13 cellular contexts compared by ENCODE assay signal in genomic region chr18:59874166-59874565, GRCh38. TPM values are rescaled to one million over a fixed set of nuclear protein-coding genes. Genes with fewer than 3 reads are reported as not detected.
DNase-seq lines count a peak whose midpoint lies in the region; ATAC-seq, FAIRE-seq and TF ChIP-seq lines count a peak whose summit lies in the region.
"Had no signal": no experiment of that assay in that cellular context is flagged by ENCODE, and none has a peak within 500 bp of the region (broad histone marks: within the 10 kb centered on the region; RNA-seq: fewer than 3 reads in every experiment).

No MANE protein-coding gene starts in this region.

- in situ Hi-C loops in GM23248 (cut with MboI) = no loop called here

- H2AFZ ChIP-seq in GM23248 = peak overlapping the region; percentile 76
- H2AFZ ChIP-seq in smooth muscle cell (ENCODE audit: low read depth) = no peak overlapping the region
- H2AFZ ChIP-seq: parathyroid adenoma had no signal

- H3F3A ChIP-seq in GM23248 (ENCODE audit: insufficient read depth) (0 out of 2 replicates have a peak, but pooled peaks cover 8% of the 10 kb centered on the region), smooth muscle cell (ENCODE audit: low read depth) (no peaks in the 10 kb centered on the region)

- H3K27me3 ChIP-seq in GM23248 (replicated peaks; ENCODE audit: insufficient read depth) = no peaks in the 10 kb centered on the region
- H3K27me3 ChIP-seq in smooth muscle cell (ENCODE audit: low read depth) = no peaks in the 10 kb centered on the region
- H3K27me3 ChIP-seq: uterus had no signal

- no peaks in the 10 kb centered on the region for H3K79me2 ChIP-seq in GM23248 (ENCODE audit: insufficient read depth)
- H3K79me2 ChIP-seq in smooth muscle cell (ENCODE audit: low read depth) = no peaks in the 10 kb centered on the region
- H3K79me2 ChIP-seq: parathyroid adenoma had no signal

- peak; percentile 86 for FAIRE-seq in RCC 7860 (lab: Jason Lieb, UNC)

- H3K4me3 ChIP-seq in GM23248 (peak overlapping the region; percentile 43), epithelial cell of esophagus (ENCODE audit: low read length) (no peak overlapping the region), smooth muscle cell (peak overlapping the region; percentile 22)
- H3K4me3 ChIP-seq: SK-N-MC, uterus had no signal

- WGBS in GM23248 (ENCODE audit: low coverage in 1 of 2, low lambda C conversion rate in 2 of 2, missing lambda C conversion rate in 2 of 2), 2 experiments = 12 to 13% methylated on average over 7 of the region's 7 CpGs
- WGBS in smooth muscle cell (ENCODE audit: low lambda C conversion rate) = 16% methylated on average over 7 of the region's 7 CpGs

- H3K4me1 ChIP-seq in GM23248 (ENCODE audit: insufficient read depth) (peaks cover 15% of the 10 kb centered on the region), smooth muscle cell (ENCODE audit: low read depth) (peaks cover 13% of the 10 kb centered on the region)
- H3K4me1 ChIP-seq: uterus had no signal

- TF ChIP-seq CTCF in epithelial cell of esophagus (IDR thresholded peaks at IDR 0.05; ENCODE audit: insufficient read depth, low read depth, low read length, missing control alignments) (no peak), smooth muscle cell (IDR thresholded peaks at IDR 0.05; ENCODE audit: borderline replicate concordance, insufficient read depth, poor library complexity, severe bottlenecking) (no peak)

- H3K9ac ChIP-seq in GM23248 (0 out of 2 replicates have a peak overlapping the region, but pooled peaks have one; percentile 12), smooth muscle cell (ENCODE audit: low read depth) (peak overlapping the region; percentile 60)
- H3K9ac ChIP-seq: parathyroid adenoma had no signal

- no peaks in the 10 kb centered on the region for H3K9me2 ChIP-seq in GM23248 (ENCODE audit: insufficient read depth)

- H3K4me2 ChIP-seq in GM23248 (ENCODE audit: unreplicated experiment) = peak overlapping the region; percentile 65
- H3K4me2 ChIP-seq in smooth muscle cell = peak overlapping the region; percentile 76

- intact Hi-C loops in Right ventricle myocardium inferior (cut with DNase I) = no loop called here

- H3K27ac ChIP-seq in GM23248 = peak overlapping the region; percentile 44
- peak overlapping the region; percentile 87 for H3K27ac ChIP-seq in smooth muscle cell (ENCODE audit: low read depth)
- H3K27ac ChIP-seq: SK-N-MC, uterus had no signal

- DNase-seq in GM23248 = peak; percentile 92
- peak; percentile 85 for DNase-seq in RCC 7860 (ENCODE audit: low spot score)
- peak; percentile 73 for DNase-seq in epithelial cell of esophagus (ENCODE audit: low read depth)
- no peak for DNase-seq in smooth muscle cell (lab: John Stamatoyannopoulos, UW; ENCODE audit: unreplicated experiment)
- DNase-seq in Right ventricle myocardium inferior (ENCODE audit: missing footprints) = no peak
- no peak for DNase-seq in stimulated activated CD4-positive, alpha-beta T cell treated with anti-CD3 and anti-CD28 coated beads, Interleukin-12 subunit alpha, Interleukin-12 subunit beta, amount 100 ng/mL, for 4 hours
- DNase-seq: activated CD8-positive, alpha-beta T cell treated with anti-CD3 and anti-CD28 coated beads for 36 hours; NCI-H345; uterus had no signal

- no peak for ATAC-seq in GM19463 (IDR thresholded peaks at IDR 0.05; ENCODE audit: unreplicated experiment)
- no peak for ATAC-seq in Right ventricle myocardium inferior
- ATAC-seq: activated CD8-positive, alpha-beta T cell treated with anti-CD3 and anti-CD28 coated beads for 36 hours; left lobe of liver had no signal

- H3K36me3 ChIP-seq in GM23248 (ENCODE audit: low read depth) (no peaks in the 10 kb centered on the region), smooth muscle cell (ENCODE audit: low read depth) (no peaks in the 10 kb centered on the region)
- H3K36me3 ChIP-seq: uterus had no signal

- H3K9me3 ChIP-seq in GM23248 (ENCODE audit: low read depth) (no peaks in the 10 kb centered on the region), smooth muscle cell (replicated peaks; ENCODE audit: low read depth) (no peaks in the 10 kb centered on the region)
- H3K9me3 ChIP-seq: uterus had no signal

- H4K20me1 ChIP-seq in GM23248 (ENCODE audit: insufficient read depth) (no peaks in the 10 kb centered on the region), smooth muscle cell (ENCODE audit: low read depth) (no peaks in the 10 kb centered on the region)

RNA-seq across cellular contexts. Expression of gene PMAIP1, which starts 25.6 kb away (rescaled TPM):
- total RNA-seq in GM23248 (2014; rRNA removed; shearing (Covaris generic)) = 5.2 and 5.3 TPM in 2 replicates
- polyA plus RNA-seq in GM23248 (2016; fragmentation: Nextera tagmentation; extraction: Ambion mirVana) = 7.5 and 9.3 TPM in 2 replicates
- 35.9 and 37.5 TPM in 2 replicates for total RNA-seq in smooth muscle cell
- 18.0 and 36.7 TPM in 2 replicates for polyA plus RNA-seq in smooth muscle cell
- 0.49 TPM for total RNA-seq in Right ventricle myocardium inferior

Comparison
In these comparisons a context has a peak if more than half of its experiments do, and no peak if none do; other contexts are left out.
1. DNase-seq: peak in GM23248 (single experiment), RCC 7860 (single experiment) and epithelial cell of esophagus (single experiment); none in smooth muscle cell (single experiment), Right ventricle myocardium inferior (single experiment) and stimulated activated CD4-positive, alpha-beta T cell treated with anti-CD3 and anti-CD28 coated beads, Interleukin-12 subunit alpha, Interleukin-12 subunit beta, amount 100 ng/mL, for 4 hours (single experiment).